8 cellular contexts compared by ENCODE assay signal in the genomic region with DNA sequence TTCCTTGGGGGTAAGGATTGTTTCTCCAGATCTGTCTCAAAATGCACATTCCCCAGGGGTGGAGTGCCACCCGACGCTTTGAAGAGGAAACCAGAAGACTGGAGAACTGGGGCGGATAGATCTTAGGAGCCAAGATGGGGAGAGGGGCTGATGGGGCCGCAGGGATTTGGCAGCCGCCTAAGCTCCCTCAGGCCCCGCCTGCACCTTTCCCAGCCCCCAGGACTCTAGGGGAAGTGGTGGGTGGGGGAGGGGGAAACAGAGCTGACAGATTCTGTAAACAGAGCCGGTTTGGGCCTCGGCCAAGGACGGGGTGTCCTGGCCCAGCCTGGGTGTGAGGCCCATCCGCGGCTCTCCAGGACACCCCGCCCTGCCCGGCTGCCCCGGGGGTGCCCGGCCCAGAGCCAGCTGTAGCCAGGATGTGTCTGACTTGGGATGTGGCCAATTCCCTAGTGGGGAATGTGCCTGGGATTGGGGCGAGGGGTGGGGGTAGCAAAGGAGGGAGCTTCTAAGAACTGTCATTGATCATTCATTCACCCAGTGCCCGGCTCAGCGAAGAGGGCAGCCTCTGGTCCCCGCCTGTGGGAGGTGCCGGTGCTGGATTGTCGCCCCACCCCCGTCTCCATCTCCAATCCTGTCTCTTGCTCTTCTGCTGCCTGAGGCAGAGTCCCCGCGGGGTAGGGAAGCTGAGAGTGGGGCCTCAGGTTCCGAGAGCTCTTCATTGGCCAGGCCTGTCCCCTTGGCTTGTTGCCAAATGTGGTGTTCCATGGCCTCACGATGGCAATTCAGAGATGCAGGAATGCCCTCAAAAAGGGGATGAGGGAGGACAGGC. TPM values are rescaled to one million over a fixed set of nuclear protein-coding genes. Genes with fewer than 3 reads are reported as not detected.
A peak's percentile ranks its signal among the peaks of the same experiment; 100 is the strongest.
DNase-seq lines count a peak whose midpoint lies in the region; ATAC-seq and TF ChIP-seq lines count a peak whose summit lies in the region.

No MANE protein-coding gene starts in this region.

- no peaks in the 10 kb centered on the region for H3K36me3 ChIP-seq in HAP-1 (replicated peaks)
- H3K36me3 ChIP-seq in body of pancreas (replicated peaks in 1 of 2; ENCODE audit: insufficient read depth in 1 of 2, low read depth in 2 of 2), result no peaks in the 10 kb centered on the region
- H3K36me3 ChIP-seq in rectal smooth muscle tissue (ENCODE audit: control insufficient read depth, insufficient read depth, low read length), result no peaks in the 10 kb centered on the region

- peak in 2 of 3 donors; percentile 36 to 52 for TF ChIP-seq POLR2A in body of pancreas (IDR thresholded peaks at IDR 0.05)

- H3K4me3 ChIP-seq in HAP-1, result peak overlapping the region; percentile 49
- H3K4me3 ChIP-seq in body of pancreas, result no peak overlapping the region
- peak overlapping the region; percentile 85 for H3K4me3 ChIP-seq in rectal smooth muscle tissue (ENCODE audit: low read length)

- intact Hi-C loops in body of pancreas (cut with DNase I), result no loop called here

- H3K9ac ChIP-seq in rectal smooth muscle tissue (ENCODE audit: low read length), result peak overlapping the region; percentile 80

- 4 to 7% methylated on average over 5 to 26 of the region's 26 CpGs for WGBS in body of pancreas, 2 donors

- DNase-seq in Daoy (ENCODE audit: low read depth) (peak; percentile 89), HAP-1 (ENCODE audit: low spot score in 2 of 2) (peak; percentile 71 to 88), NCI-H1436 (lab: John Stamatoyannopoulos, UW) (peak; percentile 69), T-helper 17 cell (no peak), body of pancreas (peak; percentile 97 to 100 (median 99)), hippocampal formation (lab: John Stamatoyannopoulos, UW) (peak; percentile 81 to 84), middle frontal gyrus (ENCODE audit: extremely low spot score, low spot score) (no peak)

- no peaks in the 10 kb centered on the region for H3K27me3 Mint-ChIP-seq in T-helper 17 cell

- TF ChIP-seq CTCF in body of pancreas (IDR thresholded peaks at IDR 0.05), result peak in 2 of 7 experiments; percentile 26 to 27

- no peaks in the 10 kb centered on the region for H3K27me3 ChIP-seq in HAP-1 (ENCODE audit: low read depth)
- H3K27me3 ChIP-seq in body of pancreas, result no peaks in the 10 kb centered on the region
- no peaks in the 10 kb centered on the region for H3K27me3 ChIP-seq in rectal smooth muscle tissue (ENCODE audit: control insufficient read depth, insufficient read depth, low read length)

- peak overlapping the region; percentile 85 for H3K4me3 Mint-ChIP-seq in T-helper 17 cell

- H3K9me3 ChIP-seq in HAP-1, result no peaks in the 10 kb centered on the region
- H3K9me3 ChIP-seq in T-helper 17 cell (ENCODE audit: control insufficient read depth, low read length, poor library complexity, severe bottlenecking), result no peaks in the 10 kb centered on the region
- no peaks in the 10 kb centered on the region for H3K9me3 ChIP-seq in body of pancreas

- in situ Hi-C loops in HAP-1 (cut with MboI; ENCODE audit: low sequenced_read_pairs), result no loop called here

- ATAC-seq in T-helper 17 cell (peak; percentile 57), body of pancreas (peak; percentile 84)

- H3K4me1 ChIP-seq in HAP-1 (peaks cover 14% of the 10 kb centered on the region), body of pancreas (peaks cover 38% of the 10 kb centered on the region), rectal smooth muscle tissue (ENCODE audit: control insufficient read depth, insufficient read depth, low read length) (peaks cover 6% of the 10 kb centered on the region)

- no peaks in the 10 kb centered on the region for H3K36me3 Mint-ChIP-seq in T-helper 17 cell (ENCODE audit: low read depth)

- peak overlapping the region; percentile 95 to 99 (median 96) for H3K27ac ChIP-seq in body of pancreas
- H3K27ac ChIP-seq in rectal smooth muscle tissue (ENCODE audit: low read depth, low read length), result peak overlapping the region; percentile 98

- peaks cover 6% of the 10 kb centered on the region for H3K4me1 Mint-ChIP-seq in T-helper 17 cell

- H3K27ac Mint-ChIP-seq in T-helper 17 cell, result peak overlapping the region; percentile 57

RNA-seq across cellular contexts. Expression of gene CDKN2AIPNL, which starts 54.8 kb away (rescaled TPM):
- total RNA-seq in Daoy (2014; rRNA removed; shearing (Covaris generic)), result 72.1 and 75.7 TPM in 2 replicates
- total RNA-seq in T-helper 17 cell (10 to 100 TPM; 16.6 to 17.5 TPM), body of pancreas (10 to 100 TPM in 1 of 2 donors, 1 to 10 TPM in 1; 3.0 to 14.5 TPM)

RNA-seq across cellular contexts. Expression of gene JADE2, which starts 59.0 kb away (rescaled TPM):
- total RNA-seq in Daoy (2014; rRNA removed; shearing (Covaris generic)), result 10.9 and 21.1 TPM in 2 replicates
- 100 to 1,000 TPM; 129 to 138 TPM for total RNA-seq in T-helper 17 cell
- total RNA-seq in body of pancreas, result 10 to 100 TPM; 28.0 to 41.0 TPM

Comparison
In these comparisons a context has a peak if more than half of its experiments do, and no peak if none do; other contexts are left out.
1. DNase-seq: peak in Daoy (single experiment), HAP-1 (2 of 2), NCI-H1436 (single experiment), body of pancreas (4 of 4) and hippocampal formation (2 of 2); none in T-helper 17 cell (0 of 3) and middle frontal gyrus (single experiment).
2. H3K4me3 ChIP-seq: peak in HAP-1 (single experiment) and rectal smooth muscle tissue (single experiment); none in body of pancreas (0 of 2).